Comparison of ENCODE assay signal across 9 cellular contexts in genomic region chr2:24009680-24010476, GRCh38. TPM values are rescaled to one million over a fixed set of nuclear protein-coding genes. Genes with fewer than 3 reads are reported as not detected.
DNase-seq lines count a peak whose midpoint lies in the region; ATAC-seq and TF ChIP-seq lines count a peak whose summit lies in the region.
"Had no signal": no experiment of that assay in that cellular context is flagged by ENCODE, and none has a peak within 500 bp of the region (broad histone marks: within the 10 kb centered on the region; RNA-seq: fewer than 3 reads in every experiment).

Gene MFSD2B, plus strand, starts transcription at chr2:24010085. Its CDS starts 12 bp downstream, at chr2:24010097.

- no peak within 1 kb of the TSS for H3K27ac Mint-ChIP-seq in natural killer cell

- H3K4me3 ChIP-seq in Panc1 (ENCODE audit: low read depth in 2 of 2, low read length in 2 of 2): no peak within 1 kb of the TSS; a peak in 1 of 4 replicates
- peak within 1 kb of the TSS; percentile 40 for H3K4me3 ChIP-seq in fibroblast of mammary gland (ENCODE audit: control insufficient read depth, low read depth, low read length)

- peak; percentile 76 for DNase-seq in AG20443 (ENCODE audit: low spot score)
- DNase-seq in Panc1 (ENCODE audit: low read depth, low spot score): no peak
- DNase-seq in fibroblast of mammary gland (ENCODE audit: low read depth): no peak
- DNase-seq in natural killer cell: no peak
- no peak for DNase-seq in NCI-H128 (lab: John Stamatoyannopoulos, UW; ENCODE audit: unreplicated experiment)
- no peak for DNase-seq in activated CD4-positive, alpha-beta T cell treated with anti-CD3 and anti-CD28 coated beads for 48 hours
- DNase-seq in kidney glomerular epithelial cell (lab: John Stamatoyannopoulos, UW): no peak
- DNase-seq in activated gamma-delta T cell (lab: John Stamatoyannopoulos, UW): no peak

- no TSS peak for BruUV-seq in Panc1 (replicated peaks; lab: Mats Ljungman, UMichigan)

- H3K4me1 Mint-ChIP-seq in natural killer cell: peaks cover 13 to 20% of the 10 kb centered on the region in 2 donors

- H3K27ac ChIP-seq in Panc1 (ENCODE audit: low read length): no peak within 1 kb of the TSS; the same call in 1 of the 2 replicates

- peaks cover 14 to 21% of the 10 kb centered on the region in 2 donors for H3K27me3 Mint-ChIP-seq in natural killer cell (ENCODE audit: low read depth in 2 of 2)

- peaks cover 9% of the 10 kb centered on the region; the same call in 1 of the 2 replicates for H3K4me1 ChIP-seq in Panc1 (ENCODE audit: control insufficient read depth, insufficient read depth, low read length)

- CTCF ChIA-PET in Panc1 (lab: Charles Lee): no interaction called here

- intact Hi-C loops in Panc1 (cut with micrococcal nuclease; ENCODE audit: unreplicated experiment): no loop called here
- intact Hi-C loops in natural killer cell (cut with micrococcal nuclease): no loop called here

- in situ Hi-C loops in Panc1 (cut with HindIII; ENCODE audit: low pct_unique_long_range_greater_than_20kb, low sequenced_read_pairs): no loop called here

- H3K36me3 Mint-ChIP-seq in natural killer cell: no peaks in the 10 kb centered on the region

- POLR2A ChIA-PET in Panc1 (lab: Charles Lee): interaction anchor here (0.6 kb wide), 1 partner anchor 389 kb away, joined by 4 read pairs; no protein-coding TSS in a partner anchor

- peak within 1 kb of the TSS; percentile 61 for H3K4me3 Mint-ChIP-seq in natural killer cell

- ATAC-seq in Panc1 (peak; percentile 54; the same call in 1 of the 2 replicates), natural killer cell (peak; percentile 26 to 55 (median 48))

- H3K9me3 Mint-ChIP-seq in natural killer cell: no peaks in the 10 kb centered on the region

- H3K27me3 ChIP-seq in Panc1 (ENCODE audit: control insufficient read depth, insufficient read depth, low read length): no peaks in the 10 kb centered on the region

- H3K36me3 ChIP-seq in Panc1 (ENCODE audit: control insufficient read depth, insufficient read depth, low read length): no peaks in the 10 kb centered on the region

- TF ChIP-seq CTCF in Panc1 (IDR thresholded peaks at IDR 0.05) (no peak), fibroblast of mammary gland (conservative IDR thresholded peaks at IDR 0.05; ENCODE audit: control insufficient read depth, insufficient read depth, low read depth, low read length) (no peak), natural killer cell (IDR thresholded peaks at IDR 0.05) (no peak)

- H3K9me3 ChIP-seq in Panc1 (ENCODE audit: control insufficient read depth, insufficient read depth, low read depth, low read length): no peaks in the 10 kb centered on the region

RNA-seq across cellular contexts. Expression of gene MFSD2B, which starts in this region (rescaled TPM):
- total RNA-seq in Panc1 (2021; ENCODE audit: unreplicated experiment) (0.23 TPM), natural killer cell (1 to 10 TPM in 1 of 3 donors, under 1 TPM in 1, not detected in 1; 0.93 to 1.1 TPM)
- 9.3 TPM for polyA plus RNA-seq in Panc1 (2012; ENCODE audit: insufficient read length)
- total RNA-seq: HT1080 had no signal
